ENCODE assay signal across 7 cellular contexts in the genomic region with DNA sequence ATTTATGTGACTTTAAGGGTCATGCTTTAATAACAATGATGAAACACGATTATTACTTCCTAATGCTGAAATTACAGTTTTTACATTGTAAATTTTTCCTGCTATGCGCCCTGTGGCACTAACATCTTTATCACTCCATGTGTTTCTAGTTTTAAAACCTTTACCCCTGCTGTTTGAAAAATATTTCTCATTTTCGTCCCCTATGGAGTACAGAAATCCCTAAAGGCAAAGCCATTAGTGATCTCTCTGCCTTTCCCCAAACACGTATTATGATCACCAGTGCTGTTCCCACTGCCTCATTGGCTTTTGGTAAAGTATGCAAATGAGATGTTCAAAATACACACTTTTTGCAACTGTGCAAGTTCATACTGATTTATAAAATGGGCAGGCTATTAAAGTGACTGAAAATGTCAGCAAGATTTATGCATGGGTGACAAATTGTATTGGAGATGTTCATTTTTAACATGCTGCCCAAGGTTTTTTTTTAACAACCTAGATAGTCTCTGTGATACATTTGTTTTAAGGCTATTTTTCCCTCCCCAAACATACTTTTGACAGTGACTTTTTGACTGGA.
"Had no signal": no experiment of that assay in that cellular context is flagged by ENCODE, and none has a peak within 500 bp of the region (broad histone marks: within the 10 kb centered on the region; RNA-seq: fewer than 3 reads in every experiment).

No MANE protein-coding gene starts in this region.

- DNase-seq: H9, HCEC 1CT, HFFc6, IMR-90, KG1 had no signal

- ATAC-seq: GM23338, K562 had no signal

- H3K4me3 ChIP-seq: GM23338, K562 had no signal
